ENCODE assay signal across 22 cellular contexts in genomic region chr6:140987364-140988135, GRCh38.
DNase-seq lines count a peak whose midpoint lies in the region; ATAC-seq, FAIRE-seq and TF ChIP-seq lines count a peak whose summit lies in the region.
"Had no signal": no experiment of that assay in that cellular context is flagged by ENCODE, and none has a peak within 500 bp of the region (broad histone marks: within the 10 kb centered on the region; RNA-seq: fewer than 3 reads in every experiment).

No MANE protein-coding gene starts in this region.

- no peak overlapping the region for H3K4me2 ChIP-seq in IMR-90 (ENCODE audit: low read depth, low read length)

- H3K4me1 ChIP-seq in IMR-90 (ENCODE audit: control insufficient read depth, insufficient read depth, low read length) (peaks cover 2% of the 10 kb centered on the region), thoracic aorta (ENCODE audit: control insufficient read depth in 1 of 2, low read depth in 2 of 2) (peaks cover 36 to 40% of the 10 kb centered on the region in 2 donors)
- H3K4me1 ChIP-seq: adrenal gland had no signal

- DNase-seq in IMR-90 = peak; percentile 24
- DNase-seq in SK-N-MC (ENCODE audit: low read depth, low spot score) = no peak
- DNase-seq in lung microvascular endothelial cell (ENCODE audit: low read depth in 2 of 2) = peak; percentile 1 to 65
- DNase-seq in thoracic aorta (ENCODE audit: low spot score) = no peak
- DNase-seq in RCC 7860 (ENCODE audit: low spot score) = no peak
- no peak for DNase-seq in T-helper 2 cell
- DNase-seq: activated CD4-positive, alpha-beta memory T cell treated with anti-CD3 and anti-CD28 coated beads, Interleukin-2, amount 10 ng/mL, durations not matched to agents 7 days and 5 days; activated CD4-positive, alpha-beta T cell treated with anti-CD3 and anti-CD28 coated beads for 1 hour; activated CD8-positive, alpha-beta memory T cell treated with anti-CD3 and anti-CD28 coated beads, Interleukin-2, amount 50 U/mL, for 4 hours; activated naive CD4-positive, alpha-beta T cell treated with anti-CD3 and anti-CD28 coated beads, Interleukin-2, amount 10 ng/mL, durations not matched to agents 7 days and 5 days; adrenal gland; gastrocnemius medialis; kidney glomerular epithelial cell; naive thymus-derived CD8-positive, alpha-beta T cell; NCI-H446 treated with DMSO at 0.1 percent for 48 hours; occipital lobe; RPMI8226; stimulated activated CD4-positive, alpha-beta T cell treated with anti-CD3 and anti-CD28 coated beads, Interleukin-2, amount 100 ng/mL, for 24 hours; stimulated activated naive CD8-positive, alpha-beta T cell treated with anti-CD3 and anti-CD28 coated beads, Interleukin-15, Interleukin-2, amounts not matched to agents 100 U/mL and 50 U/mL, for 24 hours had no signal

- CTCF ChIA-PET in IMR-90 (lab: Yijun Ruan, JAX) = no interaction called here

- no peak for TF ChIP-seq POLR2A in IMR-90 (IDR thresholded peaks at IDR 0.05; ENCODE audit: low read depth, low read length)

- no peak overlapping the region for H3K23ac ChIP-seq in IMR-90 (ENCODE audit: low read depth, low read length)

- H2AFZ ChIP-seq in IMR-90 (replicated peaks; ENCODE audit: low read length, poor library complexity) = no peak overlapping the region

- peak overlapping the region; percentile 32; the same call in 1 of the 2 replicates for H3K27ac ChIP-seq in IMR-90 (ENCODE audit: insufficient read depth, low read length)
- peak overlapping the region; percentile 89 for H3K27ac ChIP-seq in SK-N-MC
- peak overlapping the region; percentile 44 to 74 for H3K27ac ChIP-seq in thoracic aorta
- H3K27ac ChIP-seq: adrenal gland had no signal

- no peak for TF ChIP-seq CTCF in IMR-90 (conservative IDR thresholded peaks at IDR 0.05; ENCODE audit: low read depth, low read length)
- TF ChIP-seq CTCF in thoracic aorta (IDR thresholded peaks at IDR 0.05) = no peak

- H4K8ac ChIP-seq in IMR-90 (ENCODE audit: low read depth in 2 of 2, low read length in 2 of 2) = peak overlapping the region in 1 of 2 experiments; percentile 69; a peak in 2 of 4 replicates

- POLR2A ChIA-PET in IMR-90 (lab: Charles Lee; ENCODE audit: unreplicated experiment) = no interaction called here

- H2BK120ac ChIP-seq in IMR-90 (ENCODE audit: low read depth, low read length) = peak overlapping the region; percentile 43; the same call in 1 of the 2 replicates

- no peak overlapping the region for H3K18ac ChIP-seq in IMR-90 (ENCODE audit: low read depth, low read length)

- H3K27me3 ChIP-seq in IMR-90 (ENCODE audit: control insufficient read depth, insufficient read depth, low read length) (no peaks in the 10 kb centered on the region), thoracic aorta (replicated peaks; ENCODE audit: insufficient read depth) (no peaks in the 10 kb centered on the region)
- H3K27me3 ChIP-seq: adrenal gland, gastrocnemius medialis had no signal

- in situ Hi-C loops in IMR-90 (cut with MboI; ENCODE audit: low sequenced_read_pairs) = no loop called here

- no peak overlapping the region for H4K5ac ChIP-seq in IMR-90 (ENCODE audit: low read depth, low read length)

- no peak overlapping the region for H2AK9ac ChIP-seq in IMR-90 (replicated peaks; ENCODE audit: low read depth, low read length, poor library complexity)

- no peak overlapping the region for H3K9ac ChIP-seq in IMR-90 (ENCODE audit: low read depth, low read length)
- H3K9ac ChIP-seq in SK-N-MC (ENCODE audit: insufficient read length) = no peak overlapping the region

- no peak overlapping the region for H4K91ac ChIP-seq in IMR-90 (ENCODE audit: insufficient read depth, low read depth, low read length)

- H3K9me3 ChIP-seq in IMR-90 (ENCODE audit: control insufficient read depth, insufficient read depth, low read length) (no peaks in the 10 kb centered on the region), SK-N-MC (ENCODE audit: low read depth, low read length) (peaks cover 5% of the 10 kb centered on the region; the same call in 1 of the 2 replicates), thoracic aorta (no peaks in the 10 kb centered on the region)
- H3K9me3 ChIP-seq: adrenal gland, gastrocnemius medialis had no signal

- H2AK5ac ChIP-seq in IMR-90 (ENCODE audit: low read depth, low read length) = no peak overlapping the region

- H3K79me1 ChIP-seq in IMR-90 (ENCODE audit: low read depth in 1 of 2, low read length in 2 of 2) = no peaks in the 10 kb centered on the region

- WGBS in IMR-90 (ENCODE audit: extremely low coverage in 2 of 2, insufficient read length in 1 of 2), 2 experiments = 100% methylated on average over 1 of the region's 2 CpGs; no CpG with 5 or more reads in 1 of the 2 experiments

- dilution Hi-C loops in IMR-90 (cut with HindIII; ENCODE audit: low sequenced_read_pairs, unreplicated experiment) = no loop called here

- FAIRE-seq in RCC 7860 (lab: Jason Lieb, UNC) = no peak

- H3K56ac ChIP-seq in IMR-90 (ENCODE audit: extremely low read depth, insufficient read depth, low read length) = no peak overlapping the region

- H3K4ac ChIP-seq in IMR-90 (ENCODE audit: low read depth, low read length) = peak overlapping the region; percentile 12; the same call in 1 of the 2 replicates

- no peak overlapping the region for H3K14ac ChIP-seq in IMR-90 (replicated peaks; ENCODE audit: low read depth, low read length)

- no peak overlapping the region for H3K4me3 ChIP-seq in IMR-90 (ENCODE audit: insufficient read depth, low read depth, low read length)
- peak overlapping the region; percentile 31; the same call in 1 of the 2 replicates for H3K4me3 ChIP-seq in SK-N-MC
- no peak overlapping the region for H3K4me3 ChIP-seq in thoracic aorta
- H3K4me3 ChIP-seq: adrenal gland, gastrocnemius medialis, lung had no signal

- ATAC-seq in IMR-90 (ENCODE audit: low read depth) = no peak
- ATAC-seq in thoracic aorta (ENCODE audit: insufficient number of reproducible peaks, low FRiP score, low read depth) = no peak
- no peak for ATAC-seq in HG02610 (IDR thresholded peaks at IDR 0.05; ENCODE audit: unreplicated experiment)
- ATAC-seq: activated T-helper 17 cell treated with anti-CD3 and anti-CD28 coated beads, Interleukin-2, amount 50 U/mL, for 72 hours; gastrocnemius medialis; naive thymus-derived CD8-positive, alpha-beta T cell; stimulated activated naive CD8-positive, alpha-beta T cell treated with anti-CD3 and anti-CD28 coated beads, Interleukin-15, Interleukin-2, amounts not matched to agents 100 U/mL and 50 U/mL, for 24 hours had no signal

- intact Hi-C loops in IMR-90 (cut with micrococcal nuclease) = no loop called here

- no peaks in the 10 kb centered on the region; the same call in 1 of the 2 replicates for H3K9me1 ChIP-seq in IMR-90 (ENCODE audit: insufficient read depth, low read length)

- no peak overlapping the region for H2BK5ac ChIP-seq in IMR-90 (ENCODE audit: low read depth, low read length, poor library complexity, severe bottlenecking)

- no peak for TF ChIP-seq RAD21 in IMR-90 (IDR thresholded peaks at IDR 0.05; ENCODE audit: low read length)

- no TSS peak for BruUV-seq in IMR-90 (replicated peaks; lab: Mats Ljungman, UMichigan)

- H2BK20ac ChIP-seq in IMR-90 (ENCODE audit: low read depth, low read length) = peak overlapping the region; percentile 76; the same call in 1 of the 2 replicates

- no peaks in the 10 kb centered on the region for H3K36me3 ChIP-seq in IMR-90 (ENCODE audit: control insufficient read depth, insufficient read depth, low read length)
- no peaks in the 10 kb centered on the region for H3K36me3 ChIP-seq in SK-N-MC (ENCODE audit: insufficient read depth, low read length)
- no peaks in the 10 kb centered on the region for H3K36me3 ChIP-seq in thoracic aorta
- H3K36me3 ChIP-seq: adrenal gland, gastrocnemius medialis had no signal

- no peak overlapping the region; the same call in 1 of the 3 replicates for H2BK15ac ChIP-seq in IMR-90 (ENCODE audit: low read depth, low read length)

- no peaks in the 10 kb centered on the region for H4K20me1 ChIP-seq in IMR-90 (ENCODE audit: insufficient read depth, low read length)

TF ChIP-seq in IMR-90, 13 proteins besides CTCF, POLR2A, EP300 and RAD21:
- TF ChIP-seq MAFK (IDR thresholded peaks at IDR 0.05; ENCODE audit: low read depth, low read length) (no peak), RCOR1 (IDR thresholded peaks at IDR 0.05; ENCODE audit: insufficient replicate concordance, low read length) (no peak), MXI1 (IDR thresholded peaks at IDR 0.05; ENCODE audit: borderline replicate concordance, low read depth, low read length) (no peak), RFX5 (IDR thresholded peaks at IDR 0.05; ENCODE audit: low read depth, low read length) (no peak), NFE2L2 (IDR thresholded peaks at IDR 0.05; ENCODE audit: low read depth, low read length) (no peak), USF2 (IDR thresholded peaks at IDR 0.05; ENCODE audit: low read depth, low read length) (no peak), CEBPB (IDR thresholded peaks at IDR 0.05; ENCODE audit: low read depth, low read length) (no peak), MAZ (IDR thresholded peaks at IDR 0.05; ENCODE audit: borderline replicate concordance, low read depth, low read length) (no peak), CHD1 (IDR thresholded peaks at IDR 0.05; ENCODE audit: low read depth, low read length) (no peak), FOS (IDR thresholded peaks at IDR 0.05; ENCODE audit: low read depth, low read length) (no peak), SMC3 (IDR thresholded peaks at IDR 0.05; ENCODE audit: low read depth, low read length) (no peak)
- TF ChIP-seq, protein P1, sequence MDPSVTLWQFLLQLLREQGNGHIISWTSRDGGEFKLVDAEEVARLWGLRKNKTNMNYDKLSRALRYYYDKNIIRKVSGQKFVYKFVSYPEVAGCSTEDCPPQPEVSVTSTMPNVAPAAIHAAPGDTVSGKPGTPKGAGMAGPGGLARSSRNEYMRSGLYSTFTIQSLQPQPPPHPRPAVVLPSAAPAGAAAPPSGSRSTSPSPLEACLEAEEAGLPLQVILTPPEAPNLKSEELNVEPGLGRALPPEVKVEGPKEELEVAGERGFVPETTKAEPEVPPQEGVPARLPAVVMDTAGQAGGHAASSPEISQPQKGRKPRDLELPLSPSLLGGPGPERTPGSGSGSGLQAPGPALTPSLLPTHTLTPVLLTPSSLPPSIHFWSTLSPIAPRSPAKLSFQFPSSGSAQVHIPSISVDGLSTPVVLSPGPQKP (IDR thresholded peaks at IDR 0.05; ENCODE audit: borderline replicate concordance, low read depth, low read length) = no peak

Comparison
In these comparisons a context has a peak if more than half of its experiments do, and no peak if none do; other contexts are left out.
1. DNase-seq: peak in IMR-90 (single experiment) and lung microvascular endothelial cell (2 of 2); none in SK-N-MC (single experiment), thoracic aorta (single experiment), RCC 7860 (single experiment) and T-helper 2 cell (0 of 5).
2. H3K27ac ChIP-seq: peak in every context shown above with its lines; median percentile 89 in SK-N-MC; 59 in thoracic aorta; 32 in IMR-90.